ENCODE assay signal across 24 cellular contexts in the genomic region with DNA sequence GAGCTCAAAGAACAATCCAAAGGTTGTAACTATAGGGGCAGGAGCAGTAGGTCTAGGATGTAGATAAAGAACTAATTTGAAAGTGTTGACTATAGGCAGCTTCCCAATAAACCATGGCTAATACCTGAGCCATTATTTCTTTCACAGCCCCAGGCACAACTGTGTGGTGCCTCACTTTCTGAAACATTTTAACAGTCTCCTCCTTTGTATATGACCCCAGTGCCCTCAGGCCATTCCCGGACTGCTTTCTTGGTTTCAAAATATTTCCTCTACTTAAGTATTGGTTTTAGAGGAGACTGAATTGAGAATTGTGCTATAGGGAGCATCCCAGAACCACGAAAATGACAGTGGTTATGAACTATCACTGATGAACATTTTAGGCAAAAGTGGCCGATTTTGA.
"Had no signal": no experiment of that assay in that cellular context is flagged by ENCODE, and none has a peak within 500 bp of the region (broad histone marks: within the 10 kb centered on the region; RNA-seq: fewer than 3 reads in every experiment).

No MANE protein-coding gene starts in this region.

- H3K27ac ChIP-seq: hepatocyte, left lung, lower lobe of right lung, ovary, right atrium auricular region, right lobe of liver, suprapubic skin, thoracic aorta, tibial artery, upper lobe of right lung had no signal

- H3K27me3 Mint-ChIP-seq: naive B cell; progenitor cell of endocrine pancreas; stimulated activated naive CD8-positive, alpha-beta T cell treated with anti-CD3 and anti-CD28 coated beads, Interleukin-15, Interleukin-2, amounts not matched to agents 100 ng/mL and 50 ng/mL, for 24 hours had no signal

- H3K36me3 Mint-ChIP-seq: mesothelial cell of epicardium, naive B cell, natural killer cell had no signal

- H3K4me1 ChIP-seq: left lung, lower lobe of right lung, right atrium auricular region, right lobe of liver, suprapubic skin, tibial artery, upper lobe of right lung had no signal

- H3K9me3 ChIP-seq: left lung, lower lobe of right lung, ovary, right atrium auricular region, right lobe of liver, suprapubic skin, thoracic aorta, tibial artery, upper lobe of right lung had no signal

- H3K4me3 ChIP-seq: hepatocyte, left lung, lower lobe of right lung, ovary, right atrium auricular region, right lobe of liver, suprapubic skin, thoracic aorta, tibial artery, upper lobe of right lung had no signal

- ATAC-seq: left colon, left lung, lower lobe of right lung, natural killer cell, right lobe of liver, upper lobe of right lung had no signal

- H3K4me1 Mint-ChIP-seq: mesothelial cell of epicardium, naive B cell, natural killer cell, nephron progenitor cell had no signal

- H3K4me3 Mint-ChIP-seq: mesothelial cell of epicardium; naive B cell; natural killer cell; nephron progenitor cell; stimulated activated naive CD8-positive, alpha-beta T cell treated with anti-CD3 and anti-CD28 coated beads, Interleukin-15, Interleukin-2, amounts not matched to agents 100 ng/mL and 50 ng/mL, for 24 hours had no signal

- DNase-seq: left colon; left lung; lower lobe of right lung; mammary epithelial cell; naive B cell; natural killer cell; nephron progenitor cell; ovary; right lobe of liver; stimulated activated CD4-positive, alpha-beta T cell treated with anti-CD3 and anti-CD28 coated beads, Interleukin-12 subunit alpha, Interleukin-12 subunit beta, amount 100 ng/mL, for 4 hours; stimulated activated CD4-positive, alpha-beta T cell treated with anti-CD3 and anti-CD28 coated beads, Interleukin-15, amount 100 ng/mL, for 24 hours; stimulated activated CD4-positive, alpha-beta T cell treated with anti-CD3 and anti-CD28 coated beads, Interleukin-2, amount 100 ng/mL, for 24 hours; stimulated activated CD4-positive, alpha-beta T cell treated with anti-CD3 and anti-CD28 coated beads, Interleukin-4, amount 100 ng/mL, for 1 hour; stimulated activated naive CD4-positive, alpha-beta T cell; tibial artery; trophoblast cell; upper lobe of right lung had no signal

- H3K36me3 ChIP-seq: left lung, lower lobe of right lung, ovary, right atrium auricular region, right lobe of liver, suprapubic skin, thoracic aorta, tibial artery, upper lobe of right lung had no signal

- H3K9me3 Mint-ChIP-seq: mesothelial cell of epicardium; nephron progenitor cell; stimulated activated naive CD8-positive, alpha-beta T cell treated with anti-CD3 and anti-CD28 coated beads, Interleukin-15, Interleukin-2, amounts not matched to agents 100 ng/mL and 50 ng/mL, for 24 hours had no signal

- H3K27ac Mint-ChIP-seq: mesothelial cell of epicardium; naive B cell; natural killer cell; nephron progenitor cell; stimulated activated naive CD8-positive, alpha-beta T cell treated with anti-CD3 and anti-CD28 coated beads, Interleukin-15, Interleukin-2, amounts not matched to agents 100 ng/mL and 50 ng/mL, for 24 hours had no signal

- H3K27me3 ChIP-seq: hepatocyte, left lung, ovary, right atrium auricular region, suprapubic skin, tibial artery, upper lobe of right lung had no signal
